1 cellular context compared by ENCODE assay signal in the genomic region with DNA sequence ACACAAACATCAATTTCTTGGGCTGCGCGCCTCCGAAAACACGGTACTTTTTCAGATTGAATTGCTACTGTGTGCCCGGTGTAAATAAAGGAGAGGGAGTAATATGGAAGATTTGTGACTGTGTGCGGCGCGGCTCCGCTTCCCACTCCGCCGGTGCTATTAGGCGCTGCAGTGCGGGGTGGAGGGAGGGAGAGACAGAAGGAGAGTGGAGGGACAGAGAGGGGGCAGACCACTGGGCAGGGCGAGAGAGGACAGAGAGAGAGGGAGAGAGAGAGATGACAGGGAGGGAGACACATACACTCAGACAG.
TF ChIP-seq lines count a peak whose summit lies in the region.

No MANE protein-coding gene starts in this region.

TF ChIP-seq in neural cell, 6 proteins besides CTCF, POLR2A, EP300 and RAD21 (continued from another document):
- TF ChIP-seq, protein P1, sequence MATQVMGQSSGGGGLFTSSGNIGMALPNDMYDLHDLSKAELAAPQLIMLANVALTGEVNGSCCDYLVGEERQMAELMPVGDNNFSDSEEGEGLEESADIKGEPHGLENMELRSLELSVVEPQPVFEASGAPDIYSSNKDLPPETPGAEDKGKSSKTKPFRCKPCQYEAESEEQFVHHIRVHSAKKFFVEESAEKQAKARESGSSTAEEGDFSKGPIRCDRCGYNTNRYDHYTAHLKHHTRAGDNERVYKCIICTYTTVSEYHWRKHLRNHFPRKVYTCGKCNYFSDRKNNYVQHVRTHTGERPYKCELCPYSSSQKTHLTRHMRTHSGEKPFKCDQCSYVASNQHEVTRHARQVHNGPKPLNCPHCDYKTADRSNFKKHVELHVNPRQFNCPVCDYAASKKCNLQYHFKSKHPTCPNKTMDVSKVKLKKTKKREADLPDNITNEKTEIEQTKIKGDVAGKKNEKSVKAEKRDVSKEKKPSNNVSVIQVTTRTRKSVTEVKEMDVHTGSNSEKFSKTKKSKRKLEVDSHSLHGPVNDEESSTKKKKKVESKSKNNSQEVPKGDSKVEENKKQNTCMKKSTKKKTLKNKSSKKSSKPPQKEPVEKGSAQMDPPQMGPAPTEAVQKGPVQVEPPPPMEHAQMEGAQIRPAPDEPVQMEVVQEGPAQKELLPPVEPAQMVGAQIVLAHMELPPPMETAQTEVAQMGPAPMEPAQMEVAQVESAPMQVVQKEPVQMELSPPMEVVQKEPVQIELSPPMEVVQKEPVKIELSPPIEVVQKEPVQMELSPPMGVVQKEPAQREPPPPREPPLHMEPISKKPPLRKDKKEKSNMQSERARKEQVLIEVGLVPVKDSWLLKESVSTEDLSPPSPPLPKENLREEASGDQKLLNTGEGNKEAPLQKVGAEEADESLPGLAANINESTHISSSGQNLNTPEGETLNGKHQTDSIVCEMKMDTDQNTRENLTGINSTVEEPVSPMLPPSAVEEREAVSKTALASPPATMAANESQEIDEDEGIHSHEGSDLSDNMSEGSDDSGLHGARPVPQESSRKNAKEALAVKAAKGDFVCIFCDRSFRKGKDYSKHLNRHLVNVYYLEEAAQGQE (IDR thresholded peaks at IDR 0.05; ENCODE audit: borderline replicate concordance): no peak
- TF ChIP-seq MXI1 (conservative IDR thresholded peaks at IDR 0.05; ENCODE audit: poor library complexity, severe bottlenecking): no peak
